Comparison of ENCODE assay signal across 1 cellular context in genomic region chr16:69031877-69032301, GRCh38.
TF ChIP-seq lines count a peak whose summit lies in the region.

No MANE protein-coding gene starts in this region.

TF ChIP-seq in HCT116, 20 proteins besides CTCF, POLR2A, EP300 and RAD21 (continued from another document):
- TF ChIP-seq REST (IDR thresholded peaks at IDR 0.05; ENCODE audit: low read depth): no peak
- TF ChIP-seq ZNF274 (IDR thresholded peaks at IDR 0.05; ENCODE audit: low read depth, low read length): no peak
- no peak for TF ChIP-seq ATF3 (IDR thresholded peaks at IDR 0.05)
- peak; percentile 75; the same call in 1 of the 2 replicates for TF ChIP-seq SIN3A (IDR thresholded peaks at IDR 0.05; ENCODE audit: low read depth)
- no peak for TF ChIP-seq EGR1 (IDR thresholded peaks at IDR 0.05; ENCODE audit: low read depth)
- TF ChIP-seq ELF1 (IDR thresholded peaks at IDR 0.05; ENCODE audit: borderline replicate concordance, low read depth): no peak
